Comparison of ENCODE assay signal across 8 cellular contexts in the genomic region with DNA sequence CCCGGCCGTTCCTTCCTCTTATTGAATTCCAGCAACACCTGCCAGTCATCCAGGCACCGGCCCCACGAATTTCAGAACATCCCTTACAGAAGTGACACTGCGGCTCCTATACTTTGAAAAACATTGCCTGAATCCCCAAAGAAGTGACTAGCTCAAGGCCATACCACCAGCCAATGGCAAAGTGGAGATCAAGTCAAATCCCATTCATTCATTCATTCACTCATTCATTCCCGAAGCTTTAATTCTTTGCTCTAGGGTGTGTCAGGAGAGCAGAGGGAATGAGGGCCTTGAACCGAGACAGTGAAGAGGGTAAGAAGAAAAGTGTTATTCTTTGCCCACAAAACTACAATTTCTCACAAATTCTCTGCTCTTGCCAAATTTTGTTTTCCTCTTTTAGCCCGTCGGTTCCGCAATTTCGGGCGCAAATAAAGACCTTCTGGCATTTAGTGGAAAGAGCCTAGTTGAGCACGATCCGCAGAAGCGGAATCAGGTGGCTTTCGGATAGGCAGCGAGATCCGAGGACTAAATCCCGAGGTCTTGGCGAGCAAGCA. TPM values are rescaled to one million over a fixed set of nuclear protein-coding genes. Genes with fewer than 3 reads are reported as not detected.
DNase-seq lines count a peak whose midpoint lies in the region; ATAC-seq and TF ChIP-seq lines count a peak whose summit lies in the region.

No MANE protein-coding gene starts in this region.

- WGBS in esophagus squamous epithelium, 2 donors, result 32 to 69% methylated on average over 6 to 7 of the region's 20 CpGs
- WGBS in gastroesophageal sphincter (ENCODE audit: low coverage in 1 of 2), 2 donors, result 86% methylated on average over 3 of the region's 20 CpGs; no CpG with 5 or more reads in 1 of the 2 donors

- peaks cover 0 to 15% (median 0%) of the 10 kb centered on the region in 3 donors for H3K4me1 ChIP-seq in esophagus squamous epithelium
- H3K4me1 ChIP-seq in rectal smooth muscle tissue (ENCODE audit: control insufficient read depth, insufficient read depth, low read length), result no peaks in the 10 kb centered on the region
- peaks cover 0 to 16% (median 0%) of the 10 kb centered on the region in 3 donors for H3K4me1 ChIP-seq in gastroesophageal sphincter

- H3K9ac ChIP-seq in rectal smooth muscle tissue (ENCODE audit: low read length), result no peak overlapping the region

- no peaks in the 10 kb centered on the region for H3K9me3 ChIP-seq in esophagus squamous epithelium
- no peaks in the 10 kb centered on the region for H3K9me3 ChIP-seq in gastroesophageal sphincter

- H3K4me3 ChIP-seq in GM12865 (ENCODE audit: low read depth, low read length), result peak overlapping the region; percentile 69
- peak overlapping the region; percentile 53 to 70 (median 58) for H3K4me3 ChIP-seq in esophagus squamous epithelium
- H3K4me3 ChIP-seq in rectal smooth muscle tissue (ENCODE audit: low read length), result peak overlapping the region; percentile 52
- H3K4me3 ChIP-seq in gastroesophageal sphincter, result peak overlapping the region in 1 of 2 donors; percentile 63

- intact Hi-C loops in esophagus squamous epithelium (cut with DNase I), result no loop called here

- TF ChIP-seq POLR2A in esophagus squamous epithelium (IDR thresholded peaks at IDR 0.05), result no peak
- TF ChIP-seq POLR2A in gastroesophageal sphincter (IDR thresholded peaks at IDR 0.05), result no peak

- ATAC-seq in gastroesophageal sphincter (no peak), HG02870 (IDR thresholded peaks at IDR 0.05; ENCODE audit: unreplicated experiment) (no peak)

- H3K27ac ChIP-seq in esophagus squamous epithelium, result no peak overlapping the region
- no peak overlapping the region for H3K27ac ChIP-seq in rectal smooth muscle tissue (ENCODE audit: low read depth, low read length)
- H3K27ac ChIP-seq in gastroesophageal sphincter, result peak overlapping the region in 1 of 4 donors; percentile 23

- H3K27me3 ChIP-seq in esophagus squamous epithelium (no peaks in the 10 kb centered on the region), rectal smooth muscle tissue (ENCODE audit: control insufficient read depth, insufficient read depth, low read length) (no peaks in the 10 kb centered on the region), gastroesophageal sphincter (no peaks in the 10 kb centered on the region)

- DNase-seq in GM12865 (ENCODE audit: low read depth) (no peak), RPMI8226 (peak; percentile 11), esophagus squamous epithelium (lab: John Stamatoyannopoulos, UW) (no peak), UCSD-AML1 (lab: John Stamatoyannopoulos, UW; ENCODE audit: unreplicated experiment) (no peak), NCI-H510A (lab: John Stamatoyannopoulos, UW) (no peak)

- TF ChIP-seq EP300 in gastroesophageal sphincter (IDR thresholded peaks at IDR 0.05), result no peak

- TF ChIP-seq CTCF in GM12865 (IDR thresholded peaks at IDR 0.05; ENCODE audit: insufficient read depth, low read depth, low read length, missing control alignments) (no peak), esophagus squamous epithelium (IDR thresholded peaks at IDR 0.05) (no peak), gastroesophageal sphincter (IDR thresholded peaks at IDR 0.05) (no peak)

- H3K36me3 ChIP-seq in esophagus squamous epithelium, result no peaks in the 10 kb centered on the region
- H3K36me3 ChIP-seq in rectal smooth muscle tissue (ENCODE audit: control insufficient read depth, insufficient read depth, low read length), result no peaks in the 10 kb centered on the region
- no peaks in the 10 kb centered on the region for H3K36me3 ChIP-seq in gastroesophageal sphincter

RNA-seq across cellular contexts. Expression of gene HMGB3, which starts 0.8 kb away (rescaled TPM):
- 10 to 100 TPM in 1 of 4 donors, 1 to 10 TPM in 3; 6.7 to 14.1 (median 8.1) TPM for total RNA-seq in esophagus squamous epithelium
- 1 to 10 TPM; 1.3 to 4.4 (median 3.2) TPM for total RNA-seq in gastroesophageal sphincter
